In genomic region chr6:136421537-136422158, GRCh38 we compare ENCODE assay signal across 1 cellular context.
TF ChIP-seq lines count a peak whose summit lies in the region.

No MANE protein-coding gene starts in this region.

TF ChIP-seq in K562, 482 proteins besides CTCF, POLR2A, EP300 and RAD21 (continued from another document):
- TF ChIP-seq POLR2AphosphoS2 (IDR thresholded peaks at IDR 0.05; ENCODE audit: low read length) (no peak), PHB (CRISPR knock-in tag; IDR thresholded peaks at IDR 0.05) (no peak), TCF15 (CRISPR knock-in tag; IDR thresholded peaks at IDR 0.05) (no peak)
TF ChIP-seq in K562: peak in this region for 3.
